Comparison of ENCODE assay signal across 25 cellular contexts in genomic region chr5:91408710-91409109, GRCh38.
"Had no signal": no experiment of that assay in that cellular context is flagged by ENCODE, and none has a peak within 500 bp of the region (broad histone marks: within the 10 kb centered on the region; RNA-seq: fewer than 3 reads in every experiment).

No MANE protein-coding gene starts in this region.

- H3K36me3 ChIP-seq: cardiac muscle cell, suprapubic skin, tibial artery had no signal

- H3K79me2 ChIP-seq: parathyroid adenoma had no signal

- H3K9me3 ChIP-seq: body of pancreas, psoas muscle, suprapubic skin, tibial artery had no signal

- DNase-seq: activated B cell treated with CpG ODN at 0.5 μM for 24 hours; activated CD8-positive, alpha-beta T cell treated with anti-CD3 and anti-CD28 coated beads, Interleukin-2, amount 10 ng/mL, durations not matched to agents 7 days and 5 days; activated naive CD4-positive, alpha-beta T cell; activated T-cell treated with anti-CD3 and anti-CD28 coated beads for 4 hours; activated T-cell treated with anti-CD3 and anti-CD28 coated beads, Interleukin-2, amount 50 U/mL, for 72 hours; aorta; body of pancreas; cerebellar nuclear complex; dorsolateral prefrontal cortex; effector memory CD8-positive, alpha-beta T cell; islet precursor cell; naive thymus-derived CD4-positive, alpha-beta T cell; nucleus accumbens; psoas muscle; stimulated activated CD4-positive, alpha-beta T cell treated with anti-CD3 and anti-CD28 coated beads, Interleukin-15, amount 100 ng/mL, for 24 hours; stimulated activated CD4-positive, alpha-beta T cell treated with anti-CD3 and anti-CD28 coated beads, Interleukin-2, amount 100 ng/mL, for 24 hours; stimulated activated naive B cell treated with anti-CD40 and anti-IgM and Interleukin-4, amounts not matched to agents 10 μg/mL and 1 μg/mL and 100 μg/mL, for 72 hours; T-helper 1 cell; tibial artery had no signal

- H3K27me3 ChIP-seq: body of pancreas, cardiac muscle cell, dorsolateral prefrontal cortex, suprapubic skin, tibial artery had no signal

- FAIRE-seq: frontal cortex had no signal

- H3K4me3 ChIP-seq: body of pancreas, cardiac muscle cell, coronary artery, dorsolateral prefrontal cortex, psoas muscle, suprapubic skin, tibial artery had no signal

- H3K4me1 ChIP-seq: body of pancreas, psoas muscle had no signal

- H2AFZ ChIP-seq: parathyroid adenoma had no signal

- H3K9ac ChIP-seq: parathyroid adenoma had no signal

- ATAC-seq: activated CD8-positive, alpha-beta T cell treated with anti-CD3 and anti-CD28 coated beads, Interleukin-2, amount 10 ng/mL, durations not matched to agents 7 days and 5 days; activated naive CD4-positive, alpha-beta T cell treated with anti-CD3 and anti-CD28 coated beads, Interleukin-2, amount 50 U/mL, for 72 hours; activated T-cell treated with anti-CD3 and anti-CD28 coated beads, Interleukin-2, amount 50 U/mL, for 72 hours; body of pancreas; effector memory CD8-positive, alpha-beta T cell; naive thymus-derived CD4-positive, alpha-beta T cell; psoas muscle; stimulated activated naive B cell treated with anti-CD40 and anti-IgM and Interleukin-4, amounts not matched to agents 10 μg/mL and 1 μg/mL and 100 μg/mL, for 72 hours had no signal

- H3K27ac ChIP-seq: body of pancreas, cardiac muscle cell, coronary artery, dorsolateral prefrontal cortex, parathyroid adenoma, psoas muscle, suprapubic skin, tibial artery had no signal
